In the genomic region with DNA sequence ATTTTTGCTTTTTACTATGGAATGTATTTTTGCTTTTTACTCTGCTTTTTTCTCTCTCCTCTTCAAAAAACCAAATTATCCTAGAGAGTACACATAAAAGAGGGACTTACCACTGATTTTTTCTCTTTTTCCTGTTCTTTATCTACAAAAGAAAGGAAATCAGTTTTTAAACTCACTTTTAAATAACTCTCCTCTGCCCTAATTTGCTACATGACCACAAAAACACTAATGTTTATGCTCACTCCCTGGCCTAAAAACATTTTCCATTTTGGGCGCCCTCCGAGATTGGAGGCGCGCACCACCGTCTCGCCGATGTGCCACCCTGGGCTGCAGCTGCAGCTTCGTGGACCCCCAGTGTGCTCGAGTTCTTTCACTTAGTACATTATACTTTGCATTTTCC, we compare ENCODE assay signal across 9 cellular contexts. TPM values are rescaled to one million over a fixed set of nuclear protein-coding genes. Genes with fewer than 3 reads are reported as not detected.
A peak's percentile ranks its signal among the peaks of the same experiment; 100 is the strongest.
DNase-seq lines count a peak whose midpoint lies in the region; ATAC-seq and TF ChIP-seq lines count a peak whose summit lies in the region.
"Had no signal": no experiment of that assay in that cellular context is flagged by ENCODE, and none has a peak within 500 bp of the region (broad histone marks: within the 10 kb centered on the region; RNA-seq: fewer than 3 reads in every experiment).

No MANE protein-coding gene starts in this region.

- H3K27ac ChIP-seq in upper lobe of left lung = peak overlapping the region; percentile 96 to 99 (median 98)

- POLR2A ChIA-PET in MCF 10A (lab: Yijun Ruan, JAX) = interaction anchor here (0.6 to 7.6 kb wide), 8 partner anchors 11 to 371 kb away, joined by 3 to 97 read pairs (median 4); no protein-coding TSS in a partner anchor

- H3K4me1 ChIP-seq in upper lobe of left lung = peaks cover 35 to 59% (median 44%) of the 10 kb centered on the region in 4 donors
- peaks cover 23% of the 10 kb centered on the region for H3K4me1 ChIP-seq in HAP-1

- no peak for TF ChIP-seq EP300 in upper lobe of left lung (IDR thresholded peaks at IDR 0.05)

- intact Hi-C loops in MCF 10A (cut with micrococcal nuclease) = no loop called here

- no peak for TF ChIP-seq CTCF in MCF 10A (IDR thresholded peaks at IDR 0.05; ENCODE audit: unreplicated experiment)
- no peak for TF ChIP-seq CTCF in mesothelial cell of epicardium (IDR thresholded peaks at IDR 0.05; ENCODE audit: unreplicated experiment)
- TF ChIP-seq CTCF in upper lobe of left lung (IDR thresholded peaks at IDR 0.05) = no peak
- no peak for TF ChIP-seq CTCF in omental fat pad (IDR thresholded peaks at IDR 0.05)

- CTCF ChIA-PET in activated naive CD4-positive, alpha-beta T cell treated with anti-CD3 and anti-CD28 coated beads, Interleukin-2, amount 10 ng/mL, durations not matched to agents 7 days and 5 days (lab: Charles Lee) = interaction anchor here (1.0 to 1.6 kb wide), 4 partner anchors 26 to 71 kb away, joined by 3 to 4 read pairs (median 3); no protein-coding TSS in a partner anchor
- CTCF ChIA-PET in MCF 10A (lab: Yijun Ruan, JAX) = interaction anchor here (0.9 to 1.1 kb wide), 2 partner anchors 9 to 55 kb away, joined by 3 to 4 read pairs; no protein-coding TSS in a partner anchor

- H3K36me3 ChIP-seq in upper lobe of left lung (peaks cover 0 to 7% (median 0%) of the 10 kb centered on the region in 4 donors), HAP-1 (replicated peaks) (no peaks in the 10 kb centered on the region; the same call in 1 of the 2 replicates)

- H3K4me3 Mint-ChIP-seq in activated naive CD4-positive, alpha-beta T cell treated with anti-CD3 and anti-CD28 coated beads, Interleukin-2, amount 10 ng/mL, durations not matched to agents 7 days and 5 days = peak overlapping the region; percentile 65
- H3K4me3 Mint-ChIP-seq in MCF 10A (ENCODE audit: unreplicated experiment) (peak overlapping the region; percentile 81), mesothelial cell of epicardium (peak overlapping the region; percentile 75)

- DNase-seq in activated naive CD4-positive, alpha-beta T cell treated with anti-CD3 and anti-CD28 coated beads, Interleukin-2, amount 10 ng/mL, durations not matched to agents 7 days and 5 days = no peak
- DNase-seq in activated naive CD4-positive, alpha-beta T cell treated with Interleukin-2 at 50 U/mL for 16 hours = no peak
- DNase-seq in MCF 10A (ENCODE audit: unreplicated experiment) = no peak
- DNase-seq in mesothelial cell of epicardium (ENCODE audit: low spot score in 2 of 2, unreplicated experiment in 2 of 2) = no peak
- no peak for DNase-seq in upper lobe of left lung
- DNase-seq in HAP-1 (ENCODE audit: low spot score in 2 of 2) = no peak
- no peak for DNase-seq in omental fat pad (ENCODE audit: low spot score)
- no peak for DNase-seq in NCI-H345 treated with DMSO at 0.1 percent for 48 hours (lab: John Stamatoyannopoulos, UW; ENCODE audit: unreplicated experiment)

- in situ Hi-C loops in HAP-1 (cut with MboI; ENCODE audit: low sequenced_read_pairs) = no loop called here

- no peaks in the 10 kb centered on the region for H3K9me3 ChIP-seq in upper lobe of left lung
- H3K9me3 ChIP-seq in HAP-1 = no peaks in the 10 kb centered on the region

- H3K27me3 Mint-ChIP-seq in activated naive CD4-positive, alpha-beta T cell treated with anti-CD3 and anti-CD28 coated beads, Interleukin-2, amount 10 ng/mL, durations not matched to agents 7 days and 5 days = peaks cover 4% of the 10 kb centered on the region
- no peaks in the 10 kb centered on the region for H3K27me3 Mint-ChIP-seq in MCF 10A (ENCODE audit: insufficient read depth, unreplicated experiment)
- H3K27me3 Mint-ChIP-seq in mesothelial cell of epicardium (ENCODE audit: low read depth) = peaks cover 1% of the 10 kb centered on the region

- no peaks in the 10 kb centered on the region for H3K27me3 ChIP-seq in upper lobe of left lung
- no peaks in the 10 kb centered on the region for H3K27me3 ChIP-seq in HAP-1 (ENCODE audit: low read depth)

- TF ChIP-seq POLR2A in upper lobe of left lung (IDR thresholded peaks at IDR 0.05) = no peak

- peaks cover 20% of the 10 kb centered on the region for H3K36me3 Mint-ChIP-seq in activated naive CD4-positive, alpha-beta T cell treated with anti-CD3 and anti-CD28 coated beads, Interleukin-2, amount 10 ng/mL, durations not matched to agents 7 days and 5 days
- H3K36me3 Mint-ChIP-seq in MCF 10A (ENCODE audit: insufficient read depth, unreplicated experiment) = peaks cover 25% of the 10 kb centered on the region
- H3K36me3 Mint-ChIP-seq in mesothelial cell of epicardium = peaks cover 16% of the 10 kb centered on the region

- peak overlapping the region in 3 of 4 donors; percentile 60 to 82 (median 78) for H3K4me3 ChIP-seq in upper lobe of left lung
- H3K4me3 ChIP-seq in HAP-1 = no peak overlapping the region

- peaks cover 52% of the 10 kb centered on the region for H3K4me1 Mint-ChIP-seq in activated naive CD4-positive, alpha-beta T cell treated with anti-CD3 and anti-CD28 coated beads, Interleukin-2, amount 10 ng/mL, durations not matched to agents 7 days and 5 days
- H3K4me1 Mint-ChIP-seq in MCF 10A (ENCODE audit: insufficient read depth, unreplicated experiment) (peaks cover 33% of the 10 kb centered on the region), mesothelial cell of epicardium (peaks cover 45% of the 10 kb centered on the region)

- ATAC-seq in upper lobe of left lung (ENCODE audit: low FRiP score in 2 of 2) (no peak), omental fat pad (ENCODE audit: low FRiP score) (no peak)

- H3K9me3 Mint-ChIP-seq in activated naive CD4-positive, alpha-beta T cell treated with anti-CD3 and anti-CD28 coated beads, Interleukin-2, amount 10 ng/mL, durations not matched to agents 7 days and 5 days = no peaks in the 10 kb centered on the region
- no peaks in the 10 kb centered on the region for H3K9me3 Mint-ChIP-seq in MCF 10A (ENCODE audit: unreplicated experiment)
- H3K9me3 Mint-ChIP-seq in mesothelial cell of epicardium = no peaks in the 10 kb centered on the region

- WGBS in upper lobe of left lung, 2 donors = 58 to 74% methylated on average over 9 of the region's 9 CpGs

- peak overlapping the region; percentile 75 for H3K27ac Mint-ChIP-seq in activated naive CD4-positive, alpha-beta T cell treated with anti-CD3 and anti-CD28 coated beads, Interleukin-2, amount 10 ng/mL, durations not matched to agents 7 days and 5 days
- peak overlapping the region; percentile 75 for H3K27ac Mint-ChIP-seq in MCF 10A (ENCODE audit: low read depth, unreplicated experiment)
- peak overlapping the region; percentile 89 for H3K27ac Mint-ChIP-seq in mesothelial cell of epicardium

- BruUV-seq in MCF 10A (replicated peaks; lab: Mats Ljungman, UMichigan) = no TSS peak

RNA-seq across cellular contexts. Expression of a gene that starts 1.1 kb away (rescaled TPM):
- total RNA-seq in MCF 10A (2022) (31.2 and 38.2 TPM in 2 replicates), mesothelial cell of epicardium (24.9 to 28.8 TPM (median 28.5 TPM) in 3 replicates), upper lobe of left lung (10 to 100 TPM; 28.2 to 54.0 (median 36.6) TPM), omental fat pad (10 to 100 TPM; 39.9 to 69.7 (median 56.0) TPM)

RNA-seq across cellular contexts. Expression of a gene that starts 3.5 kb away (rescaled TPM):
- total RNA-seq in MCF 10A (2022) = 41.3 and 57.8 TPM in 2 replicates
- total RNA-seq in mesothelial cell of epicardium = 28.9 to 33.2 TPM (median 31.1 TPM) in 3 replicates
- 10 to 100 TPM; 18.2 to 71.7 (median 47.4) TPM for total RNA-seq in upper lobe of left lung
- 10 to 100 TPM; 31.6 to 68.4 (median 49.2) TPM for total RNA-seq in omental fat pad

RNA-seq across cellular contexts. Expression of a gene that starts 17.4 kb away (rescaled TPM):
- total RNA-seq in MCF 10A (2022) (2.1 and 4.8 TPM in 2 replicates), mesothelial cell of epicardium (10.0 to 10.3 TPM (median 10.2 TPM) in 3 replicates), upper lobe of left lung (1 to 10 TPM in 2 of 6 donors, under 1 TPM in 2, not detected in 2; 0.61 to 9.5 (median 2.6) TPM), omental fat pad (1 to 10 TPM in 2 of 4 donors, under 1 TPM in 2; 0.93 to 1.1 (median 0.98) TPM)

RNA-seq across cellular contexts. Expression of a gene that starts 30.4 kb away (rescaled TPM):
- total RNA-seq in MCF 10A (2022) = not detected in 2 replicates
- total RNA-seq in mesothelial cell of epicardium = 0.25 to 0.58 TPM (median 0.51 TPM) in 3 replicates
- total RNA-seq in upper lobe of left lung = 1 to 10 TPM in 3 of 6 donors, under 1 TPM in 1, not detected in 2; 0.55 to 4.4 (median 3.4) TPM
- total RNA-seq in omental fat pad = 1 to 10 TPM in 3 of 4 donors, not detected in 1; 1.1 to 5.7 (median 1.2) TPM
- total RNA-seq: Daoy had no signal

RNA-seq across cellular contexts. Expression of a gene that starts 55.6 kb away (rescaled TPM):
- total RNA-seq in MCF 10A (2022) = 4.3 and 5.7 TPM in 2 replicates
- 56.9 to 60.7 TPM (median 59.3 TPM) in 3 replicates for total RNA-seq in mesothelial cell of epicardium
- 10 to 100 TPM in 5 of 6 donors, 1 to 10 TPM in 1; 4.2 to 52.1 (median 23.6) TPM for total RNA-seq in upper lobe of left lung
- 10 to 100 TPM; 28.9 to 53.4 (median 43.5) TPM for total RNA-seq in omental fat pad
